22 cellular contexts compared by ENCODE assay signal in the genomic region with DNA sequence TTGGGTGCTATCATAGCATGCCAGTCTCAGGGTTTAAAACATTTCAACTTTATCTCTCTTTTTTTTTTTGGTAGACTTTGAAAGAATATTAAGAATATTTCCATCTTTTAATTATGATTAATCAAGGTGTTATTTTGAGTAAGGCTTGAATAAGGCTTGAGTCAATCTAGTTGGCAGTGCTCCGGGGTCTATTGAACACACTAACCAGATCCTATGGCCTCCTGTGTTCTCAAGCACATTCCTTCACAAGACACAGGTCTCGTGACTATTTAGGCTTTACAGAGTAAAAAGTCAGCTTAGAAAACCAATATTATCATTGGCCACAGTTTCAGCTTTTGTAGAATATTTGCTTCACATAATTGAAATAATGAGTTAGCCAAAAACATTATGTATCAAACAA.
"Had no signal": no experiment of that assay in that cellular context is flagged by ENCODE, and none has a peak within 500 bp of the region (broad histone marks: within the 10 kb centered on the region; RNA-seq: fewer than 3 reads in every experiment).

No MANE protein-coding gene starts in this region.

- FAIRE-seq: HTR-8/SVneo, RCC 7860 had no signal

- H3K9me3 ChIP-seq: SJCRH30 had no signal

- H3K4me3 ChIP-seq: SJCRH30 had no signal

- DNase-seq: KBM-7, MV-4-11, NCI-H1048, NCI-H1105, NCI-H1417, NCI-H1436 treated with DMSO at 0.1 percent for 48 hours, NCI-H1694 treated with DMSO at 0.1 percent for 48 hours, NCI-H1930, NCI-H2081, NCI-H2107, NCI-H2227 treated with DMSO at 0.1 percent for 48 hours, NCI-H524 treated with DMSO at 0.1 percent for 48 hours, NCI-H69, NCI-H774, RPMI8226, SHP77 treated with DMSO at 0.1 percent for 48 hours, SJCRH30 had no signal

- H3K27me3 ChIP-seq: SJCRH30 had no signal

- H3K36me3 ChIP-seq: SJCRH30 had no signal

- H3K27ac ChIP-seq: HL-60, SJCRH30 had no signal

- H3K4me1 ChIP-seq: SJCRH30 had no signal

- ATAC-seq: Right ventricle myocardium inferior, SK-N-SH treated with all-trans-retinoic acid at 6 μM for 48 hours had no signal
